In the genomic region with DNA sequence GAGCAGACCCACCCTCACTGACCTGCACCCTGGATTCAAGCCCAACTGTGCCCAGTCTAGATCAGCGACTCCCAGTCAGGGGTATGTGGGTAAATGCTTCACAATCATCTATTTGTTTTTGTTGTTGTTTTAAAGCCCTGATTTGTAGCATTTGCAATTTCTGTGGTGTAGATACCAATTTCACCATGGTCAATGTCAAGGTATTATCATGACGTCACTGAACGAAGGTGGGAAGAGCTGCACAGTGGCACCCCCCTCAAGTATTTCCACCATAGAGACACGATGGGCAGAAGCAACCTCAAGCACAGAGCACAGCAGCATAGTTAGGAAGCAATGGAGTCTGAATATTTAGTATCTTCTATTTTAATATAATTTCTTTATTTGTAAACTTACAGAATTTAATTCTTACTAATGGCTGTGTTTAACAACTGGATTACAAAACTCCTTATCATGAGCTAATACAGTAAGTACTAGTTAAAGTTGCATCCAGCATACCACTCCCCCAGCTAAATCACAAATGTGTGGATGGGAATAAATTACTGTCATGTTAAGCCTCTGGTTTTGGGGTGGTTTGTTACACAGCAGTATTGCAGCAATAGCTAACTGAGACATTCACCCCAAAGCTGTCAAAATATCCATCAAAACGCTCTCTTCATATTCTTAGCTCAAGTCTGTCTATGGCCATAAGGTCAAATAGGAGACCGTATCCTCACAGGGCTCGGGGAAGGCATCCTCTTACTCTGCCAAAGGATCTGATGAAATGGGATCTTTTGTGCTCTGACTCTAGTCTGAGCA, we compare ENCODE assay signal across 1 cellular context.
TF ChIP-seq lines count a peak whose summit lies in the region.

No MANE protein-coding gene starts in this region.

TF ChIP-seq in HepG2, 621 proteins besides CTCF, POLR2A, EP300 and RAD21:
- no peak for TF ChIP-seq KAT2B (IDR thresholded peaks at IDR 0.05; ENCODE audit: borderline replicate concordance, low read depth, low read length)
- TF ChIP-seq, protein P1, sequence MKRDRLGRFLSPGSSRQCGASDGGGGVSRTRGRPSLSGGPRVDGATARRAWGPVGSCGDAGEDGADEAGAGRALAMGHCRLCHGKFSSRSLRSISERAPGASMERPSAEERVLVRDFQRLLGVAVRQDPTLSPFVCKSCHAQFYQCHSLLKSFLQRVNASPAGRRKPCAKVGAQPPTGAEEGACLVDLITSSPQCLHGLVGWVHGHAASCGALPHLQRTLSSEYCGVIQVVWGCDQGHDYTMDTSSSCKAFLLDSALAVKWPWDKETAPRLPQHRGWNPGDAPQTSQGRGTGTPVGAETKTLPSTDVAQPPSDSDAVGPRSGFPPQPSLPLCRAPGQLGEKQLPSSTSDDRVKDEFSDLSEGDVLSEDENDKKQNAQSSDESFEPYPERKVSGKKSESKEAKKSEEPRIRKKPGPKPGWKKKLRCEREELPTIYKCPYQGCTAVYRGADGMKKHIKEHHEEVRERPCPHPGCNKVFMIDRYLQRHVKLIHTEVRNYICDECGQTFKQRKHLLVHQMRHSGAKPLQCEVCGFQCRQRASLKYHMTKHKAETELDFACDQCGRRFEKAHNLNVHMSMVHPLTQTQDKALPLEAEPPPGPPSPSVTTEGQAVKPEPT (CRISPR knock-in tag; IDR thresholded peaks at IDR 0.05; ENCODE audit: low read depth): no peak
- no peak for TF ChIP-seq ATF1 (CRISPR knock-in tag; IDR thresholded peaks at IDR 0.05)
- TF ChIP-seq, protein P2, sequence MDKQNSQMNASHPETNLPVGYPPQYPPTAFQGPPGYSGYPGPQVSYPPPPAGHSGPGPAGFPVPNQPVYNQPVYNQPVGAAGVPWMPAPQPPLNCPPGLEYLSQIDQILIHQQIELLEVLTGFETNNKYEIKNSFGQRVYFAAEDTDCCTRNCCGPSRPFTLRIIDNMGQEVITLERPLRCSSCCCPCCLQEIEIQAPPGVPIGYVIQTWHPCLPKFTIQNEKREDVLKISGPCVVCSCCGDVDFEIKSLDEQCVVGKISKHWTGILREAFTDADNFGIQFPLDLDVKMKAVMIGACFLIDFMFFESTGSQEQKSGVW (CRISPR knock-in tag; IDR thresholded peaks at IDR 0.05; ENCODE audit: borderline replicate concordance): no peak
- peak; percentile 65 for TF ChIP-seq RBAK (CRISPR knock-in tag; IDR thresholded peaks at IDR 0.05)
- TF ChIP-seq ZNF335 (CRISPR knock-in tag; IDR thresholded peaks at IDR 0.05): no peak
- TF ChIP-seq, protein P3, sequence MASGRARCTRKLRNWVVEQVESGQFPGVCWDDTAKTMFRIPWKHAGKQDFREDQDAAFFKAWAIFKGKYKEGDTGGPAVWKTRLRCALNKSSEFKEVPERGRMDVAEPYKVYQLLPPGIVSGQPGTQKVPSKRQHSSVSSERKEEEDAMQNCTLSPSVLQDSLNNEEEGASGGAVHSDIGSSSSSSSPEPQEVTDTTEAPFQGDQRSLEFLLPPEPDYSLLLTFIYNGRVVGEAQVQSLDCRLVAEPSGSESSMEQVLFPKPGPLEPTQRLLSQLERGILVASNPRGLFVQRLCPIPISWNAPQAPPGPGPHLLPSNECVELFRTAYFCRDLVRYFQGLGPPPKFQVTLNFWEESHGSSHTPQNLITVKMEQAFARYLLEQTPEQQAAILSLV (CRISPR knock-in tag; IDR thresholded peaks at IDR 0.05; ENCODE audit: borderline replicate concordance): no peak
- TF ChIP-seq, protein P4, sequence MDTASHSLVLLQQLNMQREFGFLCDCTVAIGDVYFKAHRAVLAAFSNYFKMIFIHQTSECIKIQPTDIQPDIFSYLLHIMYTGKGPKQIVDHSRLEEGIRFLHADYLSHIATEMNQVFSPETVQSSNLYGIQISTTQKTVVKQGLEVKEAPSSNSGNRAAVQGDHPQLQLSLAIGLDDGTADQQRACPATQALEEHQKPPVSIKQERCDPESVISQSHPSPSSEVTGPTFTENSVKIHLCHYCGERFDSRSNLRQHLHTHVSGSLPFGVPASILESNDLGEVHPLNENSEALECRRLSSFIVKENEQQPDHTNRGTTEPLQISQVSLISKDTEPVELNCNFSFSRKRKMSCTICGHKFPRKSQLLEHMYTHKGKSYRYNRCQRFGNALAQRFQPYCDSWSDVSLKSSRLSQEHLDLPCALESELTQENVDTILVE (CRISPR knock-in tag; IDR thresholded peaks at IDR 0.05): no peak
- TF ChIP-seq GMEB1 (CRISPR knock-in tag; IDR thresholded peaks at IDR 0.05; ENCODE audit: borderline replicate concordance): no peak
- TF ChIP-seq CREB1 (IDR thresholded peaks at IDR 0.05): peak; percentile 93
- TF ChIP-seq CREB1 (CRISPR knock-in tag; IDR thresholded peaks at IDR 0.05): no peak
- peak; percentile 92 for TF ChIP-seq ATF7 (IDR thresholded peaks at IDR 0.05)
- TF ChIP-seq ATF7 (CRISPR knock-in tag; IDR thresholded peaks at IDR 0.05): no peak
